Comparison of ENCODE assay signal across 8 cellular contexts in genomic region chrX:73943572-73943899, GRCh38.
DNase-seq lines count a peak whose midpoint lies in the region; TF ChIP-seq lines count a peak whose summit lies in the region.

No MANE protein-coding gene starts in this region.

- peaks cover 9% of the 10 kb centered on the region for H3K36me3 Mint-ChIP-seq in dendritic cell treated with granulocyte-macrophage colony-stimulating factor and Interleukin-4, amounts not matched to agents 40 ng/mL and 50 ng/mL, for 4 days (ENCODE audit: low read depth)
- peaks cover 29% of the 10 kb centered on the region for H3K36me3 Mint-ChIP-seq in nephron (ENCODE audit: low read depth)

- H3K27me3 Mint-ChIP-seq in dendritic cell treated with granulocyte-macrophage colony-stimulating factor and Interleukin-4, amounts not matched to agents 40 ng/mL and 50 ng/mL, for 4 days: no peaks in the 10 kb centered on the region
- H3K27me3 Mint-ChIP-seq in nephron (ENCODE audit: low read depth): no peaks in the 10 kb centered on the region

- TF ChIP-seq CTCF in LNCaP clone FGC (IDR thresholded peaks at IDR 0.05; ENCODE audit: control insufficient read depth, extremely low read depth, insufficient read depth) (no peak), nephron (IDR thresholded peaks at IDR 0.05; ENCODE audit: unreplicated experiment in 3 of 3) (no peak)

- DNase-seq in LNCaP clone FGC (ENCODE audit: low read depth) (no peak), AG08396 (ENCODE audit: low spot score) (no peak), HCEC 1CT (no peak), hippocampal formation (lab: John Stamatoyannopoulos, UW) (no peak), NAMALWA (ENCODE audit: low spot score) (no peak)

- H3K9me3 ChIP-seq in BLaER1 treated with 17β-estradiol and CSF1 and Interleukin-3, amounts not matched to agents 10 nM and 100 nM (replicated peaks in 1 of 11): peaks cover 0 to 8% (median 0%) of the 10 kb centered on the region in 11 experiments; a peak in 3 of 22 replicates

- H3K4me2 ChIP-seq in BLaER1 treated with 17β-estradiol and CSF1 and Interleukin-3, amounts not matched to agents 10 nM and 100 nM: peak overlapping the region; percentile 46 to 83 (median 78)

- H3K9ac ChIP-seq in BLaER1 treated with 17β-estradiol and CSF1 and Interleukin-3, amounts not matched to agents 10 nM and 100 nM: peak overlapping the region; percentile 87 to 98 (median 95)

- peaks cover 14 to 26% (median 21%) of the 10 kb centered on the region in 10 experiments for H3K4me1 ChIP-seq in BLaER1 treated with 17β-estradiol and CSF1 and Interleukin-3, amounts not matched to agents 10 nM and 100 nM

- H4K20me1 ChIP-seq in BLaER1 treated with 17β-estradiol and CSF1 and Interleukin-3, amounts not matched to agents 10 nM and 100 nM: no peaks in the 10 kb centered on the region; a peak in 1 of 22 replicates

- intact Hi-C loops in dendritic cell treated with granulocyte-macrophage colony-stimulating factor and Interleukin-4, amounts not matched to agents 40 ng/mL and 50 ng/mL, for 4 days (cut with micrococcal nuclease): loop anchor here (10.0 kb wide), 1 partner anchor 671 kb away; the partner anchor contains the start of gene RLIM

- H3K4me3 ChIP-seq in BLaER1 treated with 17β-estradiol and CSF1 and Interleukin-3, amounts not matched to agents 10 nM and 100 nM: peak overlapping the region; percentile 64 to 95 (median 81)
- peak overlapping the region; percentile 82 for H3K4me3 ChIP-seq in LNCaP clone FGC (ENCODE audit: low read depth, low read length)

- no peaks in the 10 kb centered on the region for H3K27me3 ChIP-seq in BLaER1 treated with 17β-estradiol and CSF1 and Interleukin-3, amounts not matched to agents 10 nM and 100 nM

- peaks cover 5% of the 10 kb centered on the region for H3K4me1 Mint-ChIP-seq in dendritic cell treated with granulocyte-macrophage colony-stimulating factor and Interleukin-4, amounts not matched to agents 40 ng/mL and 50 ng/mL, for 4 days (ENCODE audit: low read depth)
- peaks cover 17% of the 10 kb centered on the region for H3K4me1 Mint-ChIP-seq in nephron

- no peaks in the 10 kb centered on the region for H3K9me3 Mint-ChIP-seq in dendritic cell treated with granulocyte-macrophage colony-stimulating factor and Interleukin-4, amounts not matched to agents 40 ng/mL and 50 ng/mL, for 4 days
- no peaks in the 10 kb centered on the region for H3K9me3 Mint-ChIP-seq in nephron

- peak overlapping the region; percentile 84 for H3K27ac Mint-ChIP-seq in dendritic cell treated with granulocyte-macrophage colony-stimulating factor and Interleukin-4, amounts not matched to agents 40 ng/mL and 50 ng/mL, for 4 days
- H3K27ac Mint-ChIP-seq in nephron: peak overlapping the region; percentile 92 to 97 (median 95)

- H3K27ac ChIP-seq in BLaER1 treated with 17β-estradiol and CSF1 and Interleukin-3, amounts not matched to agents 10 nM and 100 nM: peak overlapping the region; percentile 83 to 98 (median 95); a peak in 21 of 22 replicates

- peaks cover 24 to 30% (median 27%) of the 10 kb centered on the region in 11 experiments for H3K36me3 ChIP-seq in BLaER1 treated with 17β-estradiol and CSF1 and Interleukin-3, amounts not matched to agents 10 nM and 100 nM

- H3K4me3 Mint-ChIP-seq in dendritic cell treated with granulocyte-macrophage colony-stimulating factor and Interleukin-4, amounts not matched to agents 40 ng/mL and 50 ng/mL, for 4 days: peak overlapping the region; percentile 82
- peak overlapping the region; percentile 90 to 94 (median 92) for H3K4me3 Mint-ChIP-seq in nephron
